14 cellular contexts compared by ENCODE assay signal in genomic region chr5:62167651-62168050, GRCh38.
"Had no signal": no experiment of that assay in that cellular context is flagged by ENCODE, and none has a peak within 500 bp of the region (broad histone marks: within the 10 kb centered on the region; RNA-seq: fewer than 3 reads in every experiment).

No MANE protein-coding gene starts in this region.

- H3K27ac Mint-ChIP-seq: activated CD4-positive, alpha-beta memory T cell treated with anti-CD3 and anti-CD28 coated beads for 36 hours; activated naive CD8-positive, alpha-beta T cell treated with anti-CD3 and anti-CD28 coated beads for 36 hours; endodermal cell; natural killer cell had no signal

- H3K9me3 ChIP-seq: sigmoid colon had no signal

- H3K4me1 ChIP-seq: sigmoid colon had no signal

- ATAC-seq: left lobe of liver, natural killer cell had no signal

- H3K36me3 Mint-ChIP-seq: activated CD4-positive, alpha-beta memory T cell treated with anti-CD3 and anti-CD28 coated beads for 36 hours; activated naive CD8-positive, alpha-beta T cell treated with anti-CD3 and anti-CD28 coated beads for 36 hours; natural killer cell had no signal

- DNase-seq: activated CD4-positive, alpha-beta memory T cell treated with anti-CD3 and anti-CD28 coated beads for 36 hours; activated CD4-positive, alpha-beta T cell treated with anti-CD3 and anti-CD28 coated beads for 1 hour; activated gamma-delta T cell treated with Interleukin-2 at 50 U/mL for 16 hours; activated naive CD8-positive, alpha-beta T cell treated with anti-CD3 and anti-CD28 coated beads for 36 hours; activated T-cell treated with anti-CD3 and anti-CD28 coated beads, Interleukin-2, amount 50 U/mL, for 48 hours; anterior cingulate cortex; endodermal cell; glutamatergic neuron; natural killer cell; sigmoid colon; stimulated activated CD4-positive, alpha-beta T cell treated with anti-CD3 and anti-CD28 coated beads, Interleukin-2, amount 100 ng/mL, for 24 hours; stimulated activated naive CD4-positive, alpha-beta T cell treated with Interleukin-2 at 50 U/mL for 16 hours; trophoblast cell had no signal

- H3K27me3 ChIP-seq: sigmoid colon had no signal

- H3K4me3 Mint-ChIP-seq: activated CD4-positive, alpha-beta memory T cell treated with anti-CD3 and anti-CD28 coated beads for 36 hours; activated naive CD8-positive, alpha-beta T cell treated with anti-CD3 and anti-CD28 coated beads for 36 hours; endodermal cell; natural killer cell had no signal

- H3K36me3 ChIP-seq: sigmoid colon had no signal

- H3K27ac ChIP-seq: sigmoid colon had no signal

- H3K4me3 ChIP-seq: sigmoid colon had no signal

- H3K4me1 Mint-ChIP-seq: activated naive CD8-positive, alpha-beta T cell treated with anti-CD3 and anti-CD28 coated beads for 36 hours; endodermal cell; natural killer cell had no signal

- H3K9me3 Mint-ChIP-seq: activated CD4-positive, alpha-beta memory T cell treated with anti-CD3 and anti-CD28 coated beads for 36 hours; natural killer cell had no signal
